In genomic region chr5:102554728-102555127, GRCh38 we compare ENCODE assay signal across 11 cellular contexts. TPM values are rescaled to one million over a fixed set of nuclear protein-coding genes. Genes with fewer than 3 reads are reported as not detected.
DNase-seq lines count a peak whose midpoint lies in the region; TF ChIP-seq lines count a peak whose summit lies in the region.
"Had no signal": no experiment of that assay in that cellular context is flagged by ENCODE, and none has a peak within 500 bp of the region (broad histone marks: within the 10 kb centered on the region; RNA-seq: fewer than 3 reads in every experiment).

No MANE protein-coding gene starts in this region.

- H3K27me3 ChIP-seq in trophoblast cell (ENCODE audit: insufficient read depth, low read length), result no peaks in the 10 kb centered on the region
- H3K27me3 ChIP-seq: sigmoid colon had no signal

- H2BK120ac ChIP-seq in trophoblast cell (ENCODE audit: insufficient read depth, low read length, poor library complexity), result no peak overlapping the region

- no peak overlapping the region for H3K4me3 Mint-ChIP-seq in nephron

- H3K4me3 ChIP-seq in trophoblast cell (ENCODE audit: low read depth, low read length), result no peak overlapping the region
- H3K4me3 ChIP-seq: sigmoid colon had no signal

- peaks cover 5% of the 10 kb centered on the region for H3K4me1 Mint-ChIP-seq in nephron

- H3K27ac Mint-ChIP-seq in nephron, result peak overlapping the region; percentile 76 to 85 (median 77)

- H3K79me2 ChIP-seq in trophoblast cell (ENCODE audit: control insufficient read depth, insufficient read depth, low read length, poor library complexity), result no peaks in the 10 kb centered on the region

- H2AFZ ChIP-seq in trophoblast cell (ENCODE audit: insufficient read depth, low read length, poor library complexity), result no peak overlapping the region

- H2AK5ac ChIP-seq in trophoblast cell (ENCODE audit: low read length), result no peak overlapping the region

- H2BK5ac ChIP-seq in trophoblast cell (ENCODE audit: low read depth, low read length, poor library complexity), result no peak overlapping the region

- H3K18ac ChIP-seq in trophoblast cell (ENCODE audit: low read length), result no peak overlapping the region

- no peak overlapping the region for H4K91ac ChIP-seq in trophoblast cell (ENCODE audit: low read depth, low read length)

- no peak overlapping the region for H3K14ac ChIP-seq in trophoblast cell (ENCODE audit: low read length)

- H3K4me2 ChIP-seq in trophoblast cell (ENCODE audit: low read length), result no peak overlapping the region

- no peaks in the 10 kb centered on the region for H3K27me3 Mint-ChIP-seq in nephron (ENCODE audit: low read depth)

- no peak overlapping the region for H3K23ac ChIP-seq in trophoblast cell (ENCODE audit: low read length)

- peak; percentile 35 to 54 (median 41) for TF ChIP-seq CTCF in nephron (IDR thresholded peaks at IDR 0.05; ENCODE audit: unreplicated experiment in 3 of 3)

- no peak overlapping the region for H2BK12ac ChIP-seq in trophoblast cell (ENCODE audit: low read length)

- peaks cover 8% of the 10 kb centered on the region for H3K9me3 Mint-ChIP-seq in nephron

- no peaks in the 10 kb centered on the region for H3K36me3 Mint-ChIP-seq in nephron (ENCODE audit: low read depth)

- H3K27ac ChIP-seq in trophoblast cell (ENCODE audit: low read depth, low read length), result no peak overlapping the region
- H3K27ac ChIP-seq: sigmoid colon had no signal

- H3K79me1 ChIP-seq in trophoblast cell (ENCODE audit: low read length), result no peaks in the 10 kb centered on the region

- no peak overlapping the region for H4K8ac ChIP-seq in trophoblast cell (ENCODE audit: low read depth, low read length)

- no peak overlapping the region for H3K9ac ChIP-seq in trophoblast cell (ENCODE audit: low read length)

- no peaks in the 10 kb centered on the region for H3K36me3 ChIP-seq in trophoblast cell (ENCODE audit: control insufficient read depth in 1 of 2, insufficient read depth in 2 of 2, low read length in 2 of 2)
- H3K36me3 ChIP-seq: sigmoid colon had no signal

- no peak overlapping the region for H4K12ac ChIP-seq in trophoblast cell (ENCODE audit: low read depth, low read length)

- DNase-seq in NCI-H1436 (lab: John Stamatoyannopoulos, UW) (peak; percentile 20), NCI-H1436 treated with DMSO at 0.1 percent for 48 hours (lab: John Stamatoyannopoulos, UW) (no peak), KBM-7 (peak; percentile 41), SK-N-DZ (ENCODE audit: low spot score) (peak; percentile 35), NK-92 (lab: John Stamatoyannopoulos, UW; ENCODE audit: unreplicated experiment) (no peak), trophoblast cell (no peak)
- DNase-seq in stimulated activated CD8-positive, alpha-beta memory T cell treated with anti-CD3 and anti-CD28 coated beads, Interleukin-4, amount 100 ng/mL, for 48 hours, result no peak
- DNase-seq: central memory CD4-positive, alpha-beta T cell; hypothalamus; sigmoid colon had no signal

- H3K4ac ChIP-seq in trophoblast cell (ENCODE audit: low read depth, low read length), result no peak overlapping the region

- WGBS in trophoblast cell (ENCODE audit: extremely low coverage, insufficient coverage, insufficient read length), result no CpG with 5 or more reads among the region's 1 CpG

- H3K4me1 ChIP-seq in trophoblast cell (ENCODE audit: control insufficient read depth in 1 of 2, insufficient read depth in 2 of 2, low read length in 2 of 2), result no peaks in the 10 kb centered on the region
- H3K4me1 ChIP-seq: sigmoid colon had no signal

- in situ Hi-C loops in KBM-7 (cut with MboI; ENCODE audit: low pct_unique_long_range_greater_than_20kb, low sequenced_read_pairs), result no loop called here

- H3K9me3 ChIP-seq in trophoblast cell (ENCODE audit: insufficient read depth, low read depth, low read length), result no peaks in the 10 kb centered on the region
- H3K9me3 ChIP-seq: sigmoid colon had no signal

RNA-seq across cellular contexts. Expression of gene SLCO6A1, which starts 55.9 kb away (rescaled TPM):
- polyA plus RNA-seq in SK-N-DZ (2014; cell fraction: cytosol; rRNA removed), result not detected in 2 replicates
- not detected in 2 replicates for polyA plus RNA-seq in SK-N-DZ (2014; cell fraction: nucleus; rRNA removed)
- polyA plus RNA-seq in trophoblast cell (2013), result 0.10 TPM in 2 replicates
- polyA plus RNA-seq: sigmoid colon had no signal

Comparison
In these comparisons a context has a peak if more than half of its experiments do, and no peak if none do; other contexts are left out.
1. DNase-seq: peak in NCI-H1436 (single experiment), KBM-7 (single experiment) and SK-N-DZ (single experiment); none in NCI-H1436 treated with DMSO at 0.1 percent for 48 hours (single experiment), NK-92 (single experiment), trophoblast cell (0 of 2) and stimulated activated CD8-positive, alpha-beta memory T cell treated with anti-CD3 and anti-CD28 coated beads, Interleukin-4, amount 100 ng/mL, for 48 hours (single experiment).